Comparison of ENCODE assay signal across 8 cellular contexts in the genomic region with DNA sequence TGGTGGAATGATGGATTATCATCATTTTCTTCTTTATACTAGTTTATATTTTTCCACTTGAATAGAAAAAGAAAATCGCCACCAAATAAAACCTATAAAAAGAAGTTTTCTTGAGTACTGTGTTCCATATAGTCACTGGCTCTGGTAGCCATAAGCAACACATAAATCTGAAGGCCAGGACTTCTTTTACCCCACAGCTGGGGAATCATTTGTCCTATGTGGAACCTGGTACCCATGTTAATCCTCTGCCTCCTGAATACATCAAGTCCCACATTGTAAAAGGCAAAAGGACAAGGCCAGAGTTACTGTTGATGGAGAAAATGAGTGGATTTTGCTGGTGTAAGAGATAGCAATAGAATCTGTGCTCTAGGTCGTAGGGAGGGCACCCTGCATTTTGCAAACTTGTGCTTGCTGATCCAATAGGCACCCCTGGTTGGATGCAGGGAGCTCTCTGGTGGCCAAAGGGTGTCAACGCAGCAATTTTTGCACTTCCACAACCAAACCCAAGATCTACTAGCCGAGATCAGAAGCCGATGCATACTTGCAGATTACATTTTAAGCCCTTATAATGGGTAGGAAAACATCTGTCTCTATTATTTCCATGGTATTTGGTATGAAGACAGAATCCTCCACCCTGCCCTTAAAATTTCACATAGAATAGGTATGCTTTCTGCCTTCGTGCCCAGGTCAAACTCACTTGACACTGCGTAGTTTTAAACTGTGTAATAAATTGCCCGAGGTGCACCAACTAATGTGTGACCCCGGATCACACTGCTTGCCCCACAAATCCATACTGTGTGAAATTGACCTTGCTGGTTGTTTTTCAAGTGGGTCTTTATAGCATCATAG.
DNase-seq lines count a peak whose midpoint lies in the region; ATAC-seq and TF ChIP-seq lines count a peak whose summit lies in the region.

No MANE protein-coding gene starts in this region.

- DNase-seq in C1 segment of cervical spinal cord (lab: John Stamatoyannopoulos, UW) (peak in 11 of 14 donors; percentile 1 to 40 (median 9)), HPDE6-E6E7 (ENCODE audit: extremely low spot score) (peak; percentile 44), NOMO-1 treated with DMSO at 0.1 percent for 48 hours (lab: John Stamatoyannopoulos, UW; ENCODE audit: unreplicated experiment) (peak; percentile 71), anterior cingulate cortex (lab: John Stamatoyannopoulos, UW) (peak in 51 of 58 donors; percentile 0 to 60 (median 8)), hepatocyte (ENCODE audit: low spot score) (peak; percentile 68)

- H3K9me3 ChIP-seq in hepatocyte (ENCODE audit: low read depth), result no peaks in the 10 kb centered on the region
- no peaks in the 10 kb centered on the region for H3K9me3 ChIP-seq in skeletal muscle tissue (ENCODE audit: control insufficient read depth in 3 of 3, low read length in 3 of 3)

- H3K4me3 ChIP-seq in hepatocyte, result no peak overlapping the region
- peak overlapping the region in 2 of 3 donors; percentile 14 to 18 for H3K4me3 ChIP-seq in skeletal muscle tissue (ENCODE audit: low read length in 3 of 3)

- no peaks in the 10 kb centered on the region for H4K20me1 ChIP-seq in hepatocyte (ENCODE audit: insufficient read depth, poor library complexity, severe bottlenecking)

- H3K27me3 ChIP-seq in hepatocyte, result no peaks in the 10 kb centered on the region
- no peaks in the 10 kb centered on the region for H3K27me3 ChIP-seq in skeletal muscle tissue (ENCODE audit: control insufficient read depth in 3 of 3, insufficient read depth in 3 of 3, low read length in 3 of 3)

- peak overlapping the region; percentile 61 for H3K4me2 ChIP-seq in hepatocyte

- no peak overlapping the region for H3K27ac ChIP-seq in hepatocyte
- H3K27ac ChIP-seq in skeletal muscle tissue (ENCODE audit: low read depth, low read length), result no peak overlapping the region

- H2AFZ ChIP-seq in hepatocyte, result no peak overlapping the region

- peak; percentile 64 for TF ChIP-seq CTCF in hepatocyte (IDR thresholded peaks at IDR 0.05; ENCODE audit: poor library complexity)

- 59% methylated on average over 9 of the region's 9 CpGs for WGBS in hepatocyte (ENCODE audit: low lambda C conversion rate, missing lambda C conversion rate)

- no peaks in the 10 kb centered on the region for H3K79me2 ChIP-seq in hepatocyte

- no peaks in the 10 kb centered on the region for H3K9me2 ChIP-seq in hepatocyte (replicated peaks; ENCODE audit: insufficient read depth)

- peak overlapping the region in 1 of 3 donors; percentile 25 for H3K9ac ChIP-seq in skeletal muscle tissue (ENCODE audit: low read depth in 1 of 3, low read length in 3 of 3)

- ATAC-seq in GM18909 (IDR thresholded peaks at IDR 0.05; ENCODE audit: poor library complexity, unreplicated experiment), result peak; percentile 58
- no peak for ATAC-seq in GM19452 (IDR thresholded peaks at IDR 0.05; ENCODE audit: unreplicated experiment)

- H3K4me1 ChIP-seq in hepatocyte (ENCODE audit: insufficient read depth) (peaks cover 10% of the 10 kb centered on the region), skeletal muscle tissue (ENCODE audit: control insufficient read depth in 3 of 3, insufficient read depth in 3 of 3, low read length in 3 of 3) (peaks cover 4 to 5% (median 4%) of the 10 kb centered on the region in 3 donors)

- no peaks in the 10 kb centered on the region for H3K36me3 ChIP-seq in hepatocyte (replicated peaks; ENCODE audit: insufficient read depth, low read depth)
- no peaks in the 10 kb centered on the region for H3K36me3 ChIP-seq in skeletal muscle tissue (ENCODE audit: control insufficient read depth in 3 of 3, insufficient read depth in 3 of 3, low read length in 3 of 3)

Comparison
In these comparisons a context has a peak if more than half of its experiments do, and no peak if none do; other contexts are left out.
1. DNase-seq: peak in every context shown above with its lines; median percentile 71 in NOMO-1 treated with DMSO at 0.1 percent for 48 hours; 68 in hepatocyte; 44 in HPDE6-E6E7; 9 in C1 segment of cervical spinal cord; 8 in anterior cingulate cortex.